8 cellular contexts compared by ENCODE assay signal in the genomic region with DNA sequence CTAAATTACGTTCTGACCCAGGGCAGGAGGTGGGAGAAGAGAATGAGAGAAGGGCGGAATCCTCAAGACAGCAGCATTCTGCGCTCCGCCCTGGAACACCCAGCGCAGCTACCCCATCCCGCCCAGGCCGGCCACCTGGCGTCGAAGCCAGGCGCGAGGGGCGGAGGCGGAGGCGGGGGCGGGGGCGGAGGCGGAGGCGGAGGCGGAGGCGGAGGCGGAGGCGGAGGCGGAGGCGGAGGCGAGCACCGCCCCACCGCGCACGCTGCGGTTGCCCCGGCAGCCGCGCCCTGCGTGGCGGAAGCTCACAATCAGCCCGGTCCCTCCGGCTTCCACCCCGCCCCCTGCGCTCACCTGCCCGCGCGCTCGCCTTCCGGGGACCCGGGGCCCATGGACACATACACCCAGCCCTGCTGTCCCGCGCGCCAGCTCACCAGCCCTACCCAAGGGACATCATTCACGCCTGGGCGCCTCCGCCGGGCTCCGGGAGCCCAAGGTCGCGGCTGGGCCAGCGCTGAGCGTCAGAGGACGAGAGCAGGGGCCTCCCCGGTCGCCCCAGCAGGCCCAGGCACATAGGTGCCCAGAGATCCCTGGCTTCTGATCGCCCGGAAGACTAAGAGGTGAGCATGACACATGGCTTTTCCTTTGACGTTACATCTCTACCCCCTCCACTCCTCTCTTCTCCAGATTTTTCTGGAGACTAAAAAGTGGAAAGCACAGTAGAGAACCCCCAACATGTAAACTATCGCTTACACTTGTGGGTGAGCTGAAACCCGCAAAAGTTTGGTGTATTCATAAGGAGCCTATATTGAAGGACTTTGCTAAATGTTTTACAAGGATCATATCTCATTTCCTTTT. TPM values are rescaled to one million over a fixed set of nuclear protein-coding genes. Genes with fewer than 3 reads are reported as not detected.
DNase-seq lines count a peak whose midpoint lies in the region; ATAC-seq, FAIRE-seq and TF ChIP-seq lines count a peak whose summit lies in the region.

A gene (plus strand): TSS at position 271 of the 855 bp plus-strand sequence. CDS start 3,315 bp downstream, outside the sequence.

- TF ChIP-seq EP300 in HepG2 (IDR thresholded peaks at IDR 0.05; ENCODE audit: low read depth in 2 of 2, low read length in 2 of 2): peak in 1 of 2 experiments; percentile 12; a peak in 1 of 4 replicates
- no peak; the same call in 1 of the 2 replicates for TF ChIP-seq EP300 in HepG2 (CRISPR knock-in tag; IDR thresholded peaks at IDR 0.05; ENCODE audit: borderline replicate concordance)

- H3K4me3 Mint-ChIP-seq in activated CD4-positive, alpha-beta T cell treated with anti-CD3 and anti-CD28 coated beads, Interleukin-2, amount 10 ng/mL, durations not matched to agents 7 days and 5 days: peak within 1 kb of the TSS; percentile 65

- H3K9me3 Mint-ChIP-seq in activated CD4-positive, alpha-beta T cell treated with anti-CD3 and anti-CD28 coated beads, Interleukin-2, amount 10 ng/mL, durations not matched to agents 7 days and 5 days: no peaks in the 10 kb centered on the region

- peaks cover 0 to 4% of the 10 kb centered on the region in 2 experiments; a peak in 1 of 5 replicates for H3K36me3 ChIP-seq in HepG2 (replicated peaks in 1 of 2; ENCODE audit: control insufficient read depth in 1 of 2, insufficient read depth in 2 of 2, low read length in 2 of 2)

- no peaks in the 10 kb centered on the region for H3K79me2 ChIP-seq in HepG2 (ENCODE audit: insufficient read depth, low read length)

- peak; percentile 30 for TF ChIP-seq POLR2A in GM18951 (IDR thresholded peaks at IDR 0.05; ENCODE audit: extremely low read depth, insufficient read depth, insufficient read length)
- TF ChIP-seq POLR2A in HepG2 (IDR thresholded peaks at IDR 0.05; ENCODE audit: insufficient read depth in 1 of 2, low read depth in 2 of 2, low read length in 2 of 2): peak; percentile 81 to 83

- H3K4me1 Mint-ChIP-seq in activated CD4-positive, alpha-beta T cell treated with anti-CD3 and anti-CD28 coated beads, Interleukin-2, amount 10 ng/mL, durations not matched to agents 7 days and 5 days: peaks cover 10% of the 10 kb centered on the region

- in situ Hi-C loops in GM18951 (cut with MboI; ENCODE audit: low sequenced_read_pairs, unreplicated experiment): no loop called here
- in situ Hi-C loops in HepG2 (cut with HindIII; ENCODE audit: extremely low pct_ligation_motif_present, low pct_unique_long_range_greater_than_20kb): no loop called here

- DNase-seq in AG04449 (ENCODE audit: low read depth, low spot score) (no peak), NCI-H2227 treated with DMSO at 0.1 percent for 48 hours (lab: John Stamatoyannopoulos, UW) (peak; percentile 71), dermis blood vessel endothelial cell (peak; percentile 72), HepG2 (ENCODE audit: low spot score) (peak; percentile 87)
- peak; percentile 85 for DNase-seq in activated CD4-positive, alpha-beta T cell treated with anti-CD3 and anti-CD28 coated beads, Interleukin-2, amount 10 ng/mL, durations not matched to agents 7 days and 5 days
- peak; percentile 64 for DNase-seq in stimulated activated CD4-positive, alpha-beta T cell treated with anti-CD3 and anti-CD28 coated beads, Interleukin-4, amount 100 ng/mL, for 1 hour

- peaks cover 19% of the 10 kb centered on the region for H3K36me3 Mint-ChIP-seq in activated CD4-positive, alpha-beta T cell treated with anti-CD3 and anti-CD28 coated beads, Interleukin-2, amount 10 ng/mL, durations not matched to agents 7 days and 5 days (ENCODE audit: low read depth)

- peak within 1 kb of the TSS; percentile 63 for H3K4me3 ChIP-seq in AG04449 (ENCODE audit: low read depth, low read length)
- H3K4me3 ChIP-seq in HepG2 (replicated peaks in 1 of 3; ENCODE audit: insufficient read depth in 1 of 3, low read depth in 2 of 3, low read length in 3 of 3): peak within 1 kb of the TSS; percentile 66 to 82 (median 76)

- CTCF ChIA-PET in AG04449 (lab: Yijun Ruan, JAX) (interaction anchor here (0.8 to 2.4 kb wide), 2 partner anchors 10 to 56 kb away, joined by 3 to 9 read pairs; no protein-coding TSS in a partner anchor), HepG2 (lab: Yijun Ruan, JAX; ENCODE audit: low intra/inter-chr PET ratio, low total read pairs) (no interaction called here)
- CTCF ChIA-PET in activated CD4-positive, alpha-beta T cell treated with anti-CD3 and anti-CD28 coated beads, Interleukin-2, amount 10 ng/mL, durations not matched to agents 7 days and 5 days (lab: Charles Lee): no interaction called here

- H3K4me1 ChIP-seq in HepG2 (ENCODE audit: insufficient read depth, low read length): peaks cover 17% of the 10 kb centered on the region

- TF ChIP-seq CTCF in AG04449 (IDR thresholded peaks at IDR 0.05; ENCODE audit: insufficient read depth, low read length, missing control alignments) (peak; percentile 1), HepG2 (CRISPR knock-in tag; IDR thresholded peaks at IDR 0.05) (peak; percentile 3; the same call in 1 of the 2 replicates)

- peak within 1 kb of the TSS; percentile 74 for H3K9ac ChIP-seq in HepG2 (ENCODE audit: insufficient read depth, low read depth, low read length)

- peaks cover 12% of the 10 kb centered on the region for H3K27me3 Mint-ChIP-seq in activated CD4-positive, alpha-beta T cell treated with anti-CD3 and anti-CD28 coated beads, Interleukin-2, amount 10 ng/mL, durations not matched to agents 7 days and 5 days

- H3K4me2 ChIP-seq in HepG2 (ENCODE audit: low read depth, low read length): peak within 1 kb of the TSS; percentile 84

- H3K27ac ChIP-seq in HepG2 (ENCODE audit: extremely low read length, insufficient read depth, low read length): peak within 1 kb of the TSS; percentile 62

- peak within 1 kb of the TSS; percentile 85 for H3K27ac Mint-ChIP-seq in activated CD4-positive, alpha-beta T cell treated with anti-CD3 and anti-CD28 coated beads, Interleukin-2, amount 10 ng/mL, durations not matched to agents 7 days and 5 days

- peak; percentile 98 for ATAC-seq in HG03280 (IDR thresholded peaks at IDR 0.05; ENCODE audit: unreplicated experiment)
- ATAC-seq in HepG2: peak; percentile 99

- intact Hi-C loops in HepG2 (cut with micrococcal nuclease; ENCODE audit: unreplicated experiment): no loop called here

- peak within 1 kb of the TSS; percentile 66 for H2AFZ ChIP-seq in HepG2 (ENCODE audit: low read length)

- WGBS in HepG2 (ENCODE audit: low lambda C conversion rate): 6% methylated on average over 37 of the region's 65 CpGs

- FAIRE-seq in HepG2 (lab: Jason Lieb, UNC): no peak

- POLR2A ChIA-PET in AG04449 (lab: Yijun Ruan, JAX): no interaction called here
- POLR2A ChIA-PET in activated CD4-positive, alpha-beta T cell treated with anti-CD3 and anti-CD28 coated beads, Interleukin-2, amount 10 ng/mL, durations not matched to agents 7 days and 5 days (lab: Charles Lee): no interaction called here
- POLR2A ChIA-PET in HepG2 (lab: Yijun Ruan, JAX): interaction anchor here (1.3 to 1.9 kb wide), 2 partner anchors 9 to 399 kb away, joined by 3 to 9 read pairs; a partner anchor contains a TSS

- BruUV-seq in HepG2 (replicated peaks; lab: Mats Ljungman, UMichigan): no TSS peak

- no peak; the same call in 1 of the 2 replicates for TF ChIP-seq RAD21 in HepG2 (CRISPR knock-in tag; IDR thresholded peaks at IDR 0.05)

- no peaks in the 10 kb centered on the region for H3K27me3 ChIP-seq in HepG2 (ENCODE audit: control insufficient read depth in 1 of 2, insufficient read depth in 2 of 2, low read length in 2 of 2)

- H4K20me1 ChIP-seq in HepG2 (ENCODE audit: insufficient read depth, low read length): no peaks in the 10 kb centered on the region

- no peaks in the 10 kb centered on the region for H3K9me3 ChIP-seq in HepG2 (ENCODE audit: low read length)

TF ChIP-seq in HepG2, 621 proteins besides CTCF, POLR2A, EP300 and RAD21 (continues in another document):
- TF ChIP-seq ZNF713 (CRISPR knock-in tag; IDR thresholded peaks at IDR 0.05) (peak; percentile 68; the same call in 1 of the 2 replicates), GLI4 (CRISPR knock-in tag; IDR thresholded peaks at IDR 0.05; ENCODE audit: borderline replicate concordance) (peak; percentile 81), SP1 (IDR thresholded peaks at IDR 0.05) (no peak), SP1 (CRISPR knock-in tag; IDR thresholded peaks at IDR 0.05) (peak; percentile 97)

RNA-seq across cellular contexts. Expression of the gene that starts here (rescaled TPM):
- total RNA-seq in activated CD4-positive, alpha-beta T cell treated with anti-CD3 and anti-CD28 coated beads, Interleukin-2, amount 10 ng/mL, durations not matched to agents 7 days and 5 days: 1 to 10 TPM; 6.9 to 8.7 TPM
- 1.5 and 2.0 TPM in 2 replicates for total RNA-seq in dermis blood vessel endothelial cell
- total RNA-seq in HepG2 (2016; rRNA removed; fragmentation: Illumina TruSeq; extraction: Trizol): 8.6 and 11.8 TPM in 2 replicates
- 2.0 and 2.4 TPM in 2 replicates for total RNA-seq in HepG2 (2016; cell fraction: cytosol; rRNA removed; fragmentation: Illumina TruSeq; extraction: Trizol; ENCODE audit: low read depth)
- total RNA-seq in HepG2 (2016; cell fraction: insoluble cytoplasmic fraction; rRNA removed; fragmentation: Illumina TruSeq; extraction: Trizol): 9.2 and 10.5 TPM in 2 replicates
- total RNA-seq in HepG2 (2016; cell fraction: membrane; rRNA removed; fragmentation: Illumina TruSeq; extraction: Trizol): 5.8 and 6.0 TPM in 2 replicates
- total RNA-seq in HepG2 (2016; cell fraction: nucleus; rRNA removed; fragmentation: Illumina TruSeq; extraction: Trizol): 6.2 and 6.9 TPM in 2 replicates
- 3.0 and 3.1 TPM in 2 replicates for polyA plus RNA-seq in HepG2 (2011; rRNA removed)
- 1.6 and 2.6 TPM in 2 replicates for polyA plus RNA-seq in HepG2 (2011; cell fraction: cytosol; rRNA removed)
- 1.8 and 2.0 TPM in 2 replicates for polyA plus RNA-seq in HepG2 (2011; cell fraction: nucleus; rRNA removed)
- 4.1 and 4.7 TPM in 2 replicates for polyA plus RNA-seq in HepG2 (2012)
- 1.0 and 1.3 TPM in 2 replicates for polyA plus RNA-seq in HepG2 (2016; cell fraction: cytosol; fragmentation: Illumina TruSeq; extraction: Trizol; ENCODE audit: low read depth)
- 8.5 and 8.6 TPM in 2 replicates for polyA plus RNA-seq in HepG2 (2016; cell fraction: insoluble cytoplasmic fraction; fragmentation: Illumina TruSeq; extraction: Trizol; ENCODE audit: low read depth)
- 2.5 and 2.8 TPM in 2 replicates for polyA plus RNA-seq in HepG2 (2016; cell fraction: membrane; fragmentation: Illumina TruSeq; extraction: Trizol; ENCODE audit: low read depth)
- 5.3 and 5.7 TPM in 2 replicates for polyA plus RNA-seq in HepG2 (2016; cell fraction: nucleus; fragmentation: Illumina TruSeq; extraction: Trizol; ENCODE audit: insufficient read depth, low read depth)
- 4.2 and 5.4 TPM in 2 replicates for polyA minus RNA-seq in HepG2 (2011; rRNA and poly(A)+ RNA removed; ENCODE audit: low replicate concordance)
- 4.5 and 5.0 TPM in 2 replicates for polyA minus RNA-seq in HepG2 (2011; cell fraction: cytosol; rRNA and poly(A)+ RNA removed)
- 9.0 and 10.7 TPM in 2 replicates for polyA minus RNA-seq in HepG2 (2011; cell fraction: nucleus; rRNA and poly(A)+ RNA removed)
